ENCODE assay signal across 35 cellular contexts in genomic region chr1:87246436-87246835, GRCh38.
"Had no signal": no experiment of that assay in that cellular context is flagged by ENCODE, and none has a peak within 500 bp of the region (broad histone marks: within the 10 kb centered on the region; RNA-seq: fewer than 3 reads in every experiment).

No MANE protein-coding gene starts in this region.

- H3K36me3 ChIP-seq: adrenal gland, brain microvascular endothelial cell, breast epithelium had no signal

- H3K36me3 Mint-ChIP-seq: activated CD4-positive, alpha-beta memory T cell treated with anti-CD3 and anti-CD28 coated beads for 36 hours; activated naive CD8-positive, alpha-beta T cell treated with anti-CD3 and anti-CD28 coated beads for 36 hours had no signal

- H3K27ac Mint-ChIP-seq: activated B cell treated with CpG ODN at 0.5 μM for 24 hours; activated CD4-positive, alpha-beta memory T cell treated with anti-CD3 and anti-CD28 coated beads for 36 hours; activated CD4-positive, alpha-beta T cell treated with anti-CD3 and anti-CD28 coated beads, Interleukin-2, amount 10 ng/mL, durations not matched to agents 24 days and 14 days; activated CD8-positive, alpha-beta T cell treated with anti-CD3 and anti-CD28 coated beads for 36 hours; activated naive CD4-positive, alpha-beta T cell treated with anti-CD3 and anti-CD28 coated beads for 36 hours; activated naive CD4-positive, alpha-beta T cell treated with anti-CD3 and anti-CD28 coated beads, Interleukin-2, amount 50 U/mL, for 72 hours; activated naive CD8-positive, alpha-beta T cell treated with anti-CD3 and anti-CD28 coated beads for 36 hours; activated T-cell treated with anti-CD3 and anti-CD28 coated beads, Interleukin-2, amount 50 U/mL, for 72 hours; activated T-helper 1 cell treated with anti-CD3 and anti-CD28 coated beads, Interleukin-12 subunit alpha, Interleukin-12 subunit beta, Interleukin-2, Interleukin-4 antibody, amounts not matched to agents 30 ng/mL and 10 ng/mL and 1 ng/mL, durations not matched to agents 14 hours and 24 hours and 36 hours; activated T-helper 17 cell treated with anti-CD3 and anti-CD28 coated beads, Interleukin-2, amount 50 U/mL, for 72 hours; T-helper 1 cell treated with Interleukin-12 subunit alpha and Interleukin-12 subunit beta and Interleukin-4 antibody, amounts not matched to agents 30 μg/mL and 1 μg/mL, for 36 hours; T-helper 2 cell treated with Interferon-gamma antibody and Interleukin-4, amounts not matched to agents 5 μg/mL and 100 μg/mL, for 36 hours had no signal

- ATAC-seq: activated CD8-positive, alpha-beta T cell treated with anti-CD3 and anti-CD28 coated beads for 36 hours; activated naive CD4-positive, alpha-beta T cell treated with anti-CD3 and anti-CD28 coated beads, Interleukin-2, amount 50 U/mL, for 72 hours; activated T-cell treated with anti-CD3 and anti-CD28 coated beads, Interleukin-2, amount 50 U/mL, for 4 hours; activated T-cell treated with anti-CD3 and anti-CD28 coated beads, Interleukin-2, amount 50 U/mL, for 72 hours; activated T-helper 17 cell treated with anti-CD3 and anti-CD28 coated beads, Interleukin-2, amount 50 U/mL, for 72 hours; body of pancreas had no signal

- H3K4me3 ChIP-seq: adrenal gland, body of pancreas, breast epithelium had no signal

- H3K27me3 Mint-ChIP-seq: activated CD4-positive, alpha-beta T cell treated with anti-CD3 and anti-CD28 coated beads, Interleukin-2, amount 10 ng/mL, durations not matched to agents 24 days and 14 days had no signal

- H3K4me1 Mint-ChIP-seq: activated B cell treated with CpG ODN at 0.5 μM for 24 hours; activated CD4-positive, alpha-beta T cell treated with anti-CD3 and anti-CD28 coated beads, Interleukin-2, amount 10 ng/mL, durations not matched to agents 24 days and 14 days; activated naive CD8-positive, alpha-beta T cell treated with anti-CD3 and anti-CD28 coated beads for 36 hours; activated T-helper 17 cell treated with anti-CD3 and anti-CD28 coated beads, Interleukin-2, amount 50 U/mL, for 72 hours had no signal

- DNase-seq: activated B cell treated with CpG ODN at 0.5 μM for 24 hours; activated CD4-positive, alpha-beta memory T cell treated with anti-CD3 and anti-CD28 coated beads for 36 hours; activated CD4-positive, alpha-beta T cell treated with anti-CD3 and anti-CD28 coated beads for 4 hours; activated CD4-positive, alpha-beta T cell treated with anti-CD3 and anti-CD28 coated beads, Interleukin-2, amount 10 ng/mL, durations not matched to agents 24 days and 14 days; activated CD4-positive, alpha-beta T cell treated with anti-CD3 and anti-CD28 coated beads, Interleukin-2, amount 50 U/mL, for 1 hour; activated CD4-positive, alpha-beta T cell treated with anti-CD3 and anti-CD28 coated beads, Interleukin-2, amount 50 U/mL, for 4 hours; activated CD4-positive, CD25-positive, alpha-beta regulatory T cell treated with anti-CD3 and anti-CD28 coated beads, Interleukin-2, amount 50 U/mL, for 72 hours; activated CD8-positive, alpha-beta memory T cell treated with anti-CD3 and anti-CD28 coated beads, Interleukin-2, amount 50 U/mL, for 4 hours; activated CD8-positive, alpha-beta T cell treated with anti-CD3 and anti-CD28 coated beads for 36 hours; activated effector memory CD4-positive, alpha-beta T cell treated with anti-CD3 and anti-CD28 coated beads, Interleukin-2, amount 50 U/mL, for 16 hours; activated gamma-delta T cell treated with Interleukin-2 at 50 U/mL for 16 hours; activated naive CD4-positive, alpha-beta T cell; activated naive CD4-positive, alpha-beta T cell treated with anti-CD3 and anti-CD28 coated beads for 36 hours; activated naive CD4-positive, alpha-beta T cell treated with anti-CD3 and anti-CD28 coated beads, Interleukin-2, amount 50 U/mL, for 16 hours; activated naive CD8-positive, alpha-beta T cell treated with anti-CD3 and anti-CD28 coated beads for 36 hours; activated T-cell treated with anti-CD3 and anti-CD28 coated beads for 4 hours; activated T-cell treated with anti-CD3 and anti-CD28 coated beads, Interleukin-2, amount 50 U/mL, for 1 hour; activated T-cell treated with anti-CD3 and anti-CD28 coated beads, Interleukin-2, amount 50 U/mL, for 4 hours; activated T-cell treated with anti-CD3 and anti-CD28 coated beads, Interleukin-2, amount 50 U/mL, for 72 hours; adrenal gland; amniotic stem cell; aorta; body of pancreas; brain microvascular endothelial cell; central memory CD4-positive, alpha-beta T cell; T-helper 1 cell; T-helper 2 cell; T-helper 9 cell had no signal

- H3K9me3 ChIP-seq: adrenal gland, body of pancreas, breast epithelium had no signal

- H3K27me3 ChIP-seq: adrenal gland, body of pancreas, brain microvascular endothelial cell, breast epithelium had no signal

- H3K4me3 Mint-ChIP-seq: activated B cell treated with CpG ODN at 0.5 μM for 24 hours; activated CD4-positive, alpha-beta memory T cell treated with anti-CD3 and anti-CD28 coated beads for 36 hours; activated CD4-positive, alpha-beta T cell treated with anti-CD3 and anti-CD28 coated beads, Interleukin-2, amount 10 ng/mL, durations not matched to agents 24 days and 14 days; activated CD8-positive, alpha-beta T cell treated with anti-CD3 and anti-CD28 coated beads for 36 hours; activated naive CD4-positive, alpha-beta T cell treated with anti-CD3 and anti-CD28 coated beads for 36 hours; activated naive CD8-positive, alpha-beta T cell treated with anti-CD3 and anti-CD28 coated beads for 36 hours; activated T-cell treated with anti-CD3 and anti-CD28 coated beads, Interleukin-2, amount 50 U/mL, for 4 hours; activated T-cell treated with anti-CD3 and anti-CD28 coated beads, Interleukin-2, amount 50 U/mL, for 72 hours; activated T-helper 1 cell treated with anti-CD3 and anti-CD28 coated beads, Interleukin-12 subunit alpha, Interleukin-12 subunit beta, Interleukin-2, Interleukin-4 antibody, amounts not matched to agents 30 ng/mL and 10 ng/mL and 1 ng/mL, durations not matched to agents 14 hours and 24 hours and 36 hours; activated T-helper 17 cell treated with anti-CD3 and anti-CD28 coated beads, Interleukin-2, amount 50 U/mL, for 72 hours; T-helper 1 cell treated with Interleukin-12 subunit alpha and Interleukin-12 subunit beta and Interleukin-4 antibody, amounts not matched to agents 30 μg/mL and 1 μg/mL, for 36 hours; T-helper 2 cell treated with Interferon-gamma antibody and Interleukin-4, amounts not matched to agents 5 μg/mL and 100 μg/mL, for 36 hours had no signal

- H3K4me1 ChIP-seq: adrenal gland, body of pancreas, breast epithelium had no signal

- H3K27ac ChIP-seq: adrenal gland, body of pancreas, brain microvascular endothelial cell, breast epithelium, VCaP had no signal

- H3K9me3 Mint-ChIP-seq: activated B cell treated with CpG ODN at 0.5 μM for 24 hours; activated CD4-positive, alpha-beta memory T cell treated with anti-CD3 and anti-CD28 coated beads for 36 hours; activated CD4-positive, alpha-beta T cell treated with anti-CD3 and anti-CD28 coated beads, Interleukin-2, amount 10 ng/mL, durations not matched to agents 24 days and 14 days; activated CD8-positive, alpha-beta T cell treated with anti-CD3 and anti-CD28 coated beads for 36 hours; activated naive CD4-positive, alpha-beta T cell treated with anti-CD3 and anti-CD28 coated beads for 36 hours; activated T-cell treated with anti-CD3 and anti-CD28 coated beads, Interleukin-2, amount 50 U/mL, for 4 hours; activated T-helper 1 cell treated with anti-CD3 and anti-CD28 coated beads, Interleukin-12 subunit alpha, Interleukin-12 subunit beta, Interleukin-2, Interleukin-4 antibody, amounts not matched to agents 30 ng/mL and 10 ng/mL and 1 ng/mL, durations not matched to agents 14 hours and 24 hours and 36 hours; T-helper 1 cell treated with Interleukin-12 subunit alpha and Interleukin-12 subunit beta and Interleukin-4 antibody, amounts not matched to agents 30 μg/mL and 1 μg/mL, for 36 hours; T-helper 2 cell treated with Interferon-gamma antibody and Interleukin-4, amounts not matched to agents 5 μg/mL and 100 μg/mL, for 36 hours had no signal
